ENCODE assay signal across 23 cellular contexts in genomic region chr3:145678401-145678800, GRCh38.
DNase-seq lines count a peak whose midpoint lies in the region; TF ChIP-seq lines count a peak whose summit lies in the region.
"Had no signal": no experiment of that assay in that cellular context is flagged by ENCODE, and none has a peak within 500 bp of the region (broad histone marks: within the 10 kb centered on the region; RNA-seq: fewer than 3 reads in every experiment).

No MANE protein-coding gene starts in this region.

- no peaks in the 10 kb centered on the region for H3K27me3 Mint-ChIP-seq in nephron progenitor cell (ENCODE audit: low read depth, poor library complexity)
- H3K27me3 Mint-ChIP-seq: activated naive CD4-positive, alpha-beta T cell treated with anti-CD3 and anti-CD28 coated beads, Interleukin-2, amount 50 U/mL, for 24 hours; naive thymus-derived CD4-positive, alpha-beta T cell; stimulated activated naive B cell treated with anti-CD40 and anti-IgM and Interleukin-4, amounts not matched to agents 10 μg/mL and 1 μg/mL and 100 μg/mL, for 72 hours had no signal

- H3K4me1 Mint-ChIP-seq in nephron progenitor cell, result peaks cover 41% of the 10 kb centered on the region
- H3K4me1 Mint-ChIP-seq: activated naive CD4-positive, alpha-beta T cell treated with anti-CD3 and anti-CD28 coated beads, Interleukin-2, amount 50 U/mL, for 24 hours; endodermal cell; naive thymus-derived CD4-positive, alpha-beta T cell; stimulated activated naive B cell treated with anti-CD40 and anti-IgM and Interleukin-4, amounts not matched to agents 10 μg/mL and 1 μg/mL and 100 μg/mL, for 72 hours had no signal

- no peak overlapping the region for H3K4me3 ChIP-seq in fibroblast of mammary gland (ENCODE audit: control insufficient read depth, low read depth, low read length)
- H3K4me3 ChIP-seq: pancreas, sigmoid colon, thoracic aorta had no signal

- no peaks in the 10 kb centered on the region for H3K9me3 Mint-ChIP-seq in nephron progenitor cell
- H3K9me3 Mint-ChIP-seq: activated naive CD4-positive, alpha-beta T cell treated with anti-CD3 and anti-CD28 coated beads, Interleukin-2, amount 50 U/mL, for 24 hours; activated T-helper 1 cell treated with anti-CD3 and anti-CD28 coated beads, Interleukin-12 subunit alpha, Interleukin-12 subunit beta, Interleukin-2, Interleukin-4 antibody, amounts not matched to agents 30 ng/mL and 10 ng/mL and 1 ng/mL, durations not matched to agents 14 hours and 24 hours and 36 hours; endodermal cell; H9; stimulated activated naive B cell treated with anti-CD40 and anti-IgM and Interleukin-4, amounts not matched to agents 10 μg/mL and 1 μg/mL and 100 μg/mL, for 72 hours had no signal

- peak overlapping the region; percentile 74 for H3K27ac Mint-ChIP-seq in nephron progenitor cell
- H3K27ac Mint-ChIP-seq: activated naive CD4-positive, alpha-beta T cell treated with anti-CD3 and anti-CD28 coated beads, Interleukin-2, amount 50 U/mL, for 24 hours; activated T-helper 1 cell treated with anti-CD3 and anti-CD28 coated beads, Interleukin-12 subunit alpha, Interleukin-12 subunit beta, Interleukin-2, Interleukin-4 antibody, amounts not matched to agents 30 ng/mL and 10 ng/mL and 1 ng/mL, durations not matched to agents 14 hours and 24 hours and 36 hours; endodermal cell; naive thymus-derived CD4-positive, alpha-beta T cell; stimulated activated naive B cell treated with anti-CD40 and anti-IgM and Interleukin-4, amounts not matched to agents 10 μg/mL and 1 μg/mL and 100 μg/mL, for 72 hours had no signal

- DNase-seq in ELR (ENCODE audit: low read depth), result peak; percentile 36
- peak; percentile 49 for DNase-seq in SK-MEL-5 (ENCODE audit: low read depth, low spot score)
- peak; percentile 69 for DNase-seq in fibroblast of mammary gland (ENCODE audit: low read depth)
- no peak for DNase-seq in nephron progenitor cell
- no peak for DNase-seq in NCI-H1417 treated with DMSO at 0.1 percent for 48 hours (lab: John Stamatoyannopoulos, UW)
- DNase-seq in NCI-H774 (lab: John Stamatoyannopoulos, UW), result no peak
- DNase-seq in glomerular visceral epithelial cell (ENCODE audit: extremely low spot score), result no peak
- DNase-seq: activated CD4-positive, alpha-beta T cell treated with anti-CD3 and anti-CD28 coated beads for 1 hour; DMS79; endodermal cell; H9; Karpas-422; kidney glomerular epithelial cell; naive thymus-derived CD4-positive, alpha-beta T cell; NCI-H1092 treated with DMSO at 0.1 percent for 48 hours; NCI-H524 treated with DMSO at 0.1 percent for 48 hours; pancreas; sigmoid colon; stimulated activated CD4-positive, alpha-beta T cell treated with anti-CD3 and anti-CD28 coated beads, Interleukin-1b, Interleukin-23, amount 100 ng/mL, for 48 hours; stimulated activated naive B cell treated with anti-CD40 and anti-IgM and Interleukin-4, amounts not matched to agents 10 μg/mL and 1 μg/mL and 100 μg/mL, for 72 hours had no signal

- in situ Hi-C loops in SK-MEL-5 (cut with HindIII; ENCODE audit: low pct_unique_long_range_greater_than_20kb, low sequenced_read_pairs), result no loop called here

- TF ChIP-seq CTCF in fibroblast of mammary gland (conservative IDR thresholded peaks at IDR 0.05; ENCODE audit: control insufficient read depth, insufficient read depth, low read depth, low read length), result no peak
- TF ChIP-seq CTCF in nephron progenitor cell (IDR thresholded peaks at IDR 0.05), result no peak

- no peaks in the 10 kb centered on the region for H3K36me3 Mint-ChIP-seq in nephron progenitor cell (ENCODE audit: low read depth)
- H3K36me3 Mint-ChIP-seq: activated naive CD4-positive, alpha-beta T cell treated with anti-CD3 and anti-CD28 coated beads, Interleukin-2, amount 50 U/mL, for 24 hours; naive thymus-derived CD4-positive, alpha-beta T cell; stimulated activated naive B cell treated with anti-CD40 and anti-IgM and Interleukin-4, amounts not matched to agents 10 μg/mL and 1 μg/mL and 100 μg/mL, for 72 hours had no signal

- H3K4me3 Mint-ChIP-seq in nephron progenitor cell, result no peak overlapping the region
- H3K4me3 Mint-ChIP-seq: activated naive CD4-positive, alpha-beta T cell treated with anti-CD3 and anti-CD28 coated beads, Interleukin-2, amount 50 U/mL, for 24 hours; activated T-helper 1 cell treated with anti-CD3 and anti-CD28 coated beads, Interleukin-12 subunit alpha, Interleukin-12 subunit beta, Interleukin-2, Interleukin-4 antibody, amounts not matched to agents 30 ng/mL and 10 ng/mL and 1 ng/mL, durations not matched to agents 14 hours and 24 hours and 36 hours; endodermal cell; H9; naive thymus-derived CD4-positive, alpha-beta T cell; stimulated activated naive B cell treated with anti-CD40 and anti-IgM and Interleukin-4, amounts not matched to agents 10 μg/mL and 1 μg/mL and 100 μg/mL, for 72 hours had no signal

Comparison
In these comparisons a context has a peak if more than half of its experiments do, and no peak if none do; other contexts are left out.
1. DNase-seq: peak in ELR (single experiment), SK-MEL-5 (single experiment) and fibroblast of mammary gland (single experiment); none in nephron progenitor cell (single experiment), NCI-H1417 treated with DMSO at 0.1 percent for 48 hours (single experiment), NCI-H774 (single experiment) and glomerular visceral epithelial cell (single experiment).